16 cellular contexts compared by ENCODE assay signal in the genomic region with DNA sequence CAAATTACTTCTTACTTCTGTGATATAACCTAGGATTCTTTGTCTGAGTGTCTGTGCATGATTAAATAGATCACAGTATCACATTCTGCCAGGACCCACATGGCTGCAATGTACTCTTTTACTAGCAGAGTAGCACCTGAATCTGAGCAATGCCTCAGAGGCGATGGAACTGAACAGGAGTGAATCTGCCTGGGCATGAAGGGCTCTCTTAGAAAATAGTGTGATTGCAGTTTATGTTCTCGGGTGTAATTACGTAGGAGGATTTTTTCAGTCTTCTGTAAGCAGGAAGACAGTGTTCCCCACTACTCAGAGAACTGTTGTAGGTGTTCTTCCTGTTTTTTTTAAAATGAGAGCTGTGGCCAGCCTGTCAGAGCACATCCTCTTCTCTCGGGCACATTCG.
"Had no signal": no experiment of that assay in that cellular context is flagged by ENCODE, and none has a peak within 500 bp of the region (broad histone marks: within the 10 kb centered on the region; RNA-seq: fewer than 3 reads in every experiment).

No MANE protein-coding gene starts in this region.

- DNase-seq: cortex of kidney; effector memory CD4-positive, alpha-beta T cell; foreskin melanocyte; heart left ventricle; hypothalamus; islet precursor cell; mammary epithelial cell; mucosa of descending colon; naive thymus-derived CD8-positive, alpha-beta T cell; right cardiac atrium; small intestine; stimulated activated CD4-positive, alpha-beta T cell treated with anti-CD3 and anti-CD28 coated beads, Interleukin-2, amount 100 ng/mL, for 48 hours; stimulated activated naive CD4-positive, alpha-beta T cell treated with Interleukin-2 at 50 U/mL for 16 hours; testis had no signal

- H3K4me1 ChIP-seq: heart left ventricle, testis, tibial nerve had no signal

- H3K27me3 ChIP-seq: heart left ventricle, neutrophil, testis, tibial nerve had no signal

- H3K27ac ChIP-seq: heart left ventricle, neutrophil, testis, tibial nerve had no signal

- H3K9me3 ChIP-seq: heart left ventricle, mucosa of descending colon, neutrophil, testis, tibial nerve had no signal

- H3K4me3 ChIP-seq: heart left ventricle, mucosa of descending colon, testis, tibial nerve had no signal

- H3K36me3 ChIP-seq: heart left ventricle, neutrophil, tibial nerve had no signal
